Comparison of ENCODE assay signal across 8 cellular contexts in genomic region chr14:50003213-50004021, GRCh38.
DNase-seq lines count a peak whose midpoint lies in the region; ATAC-seq, FAIRE-seq and TF ChIP-seq lines count a peak whose summit lies in the region.

No MANE protein-coding gene starts in this region.

- H4K8ac ChIP-seq in mesenchymal stem cell (ENCODE audit: low read length): peak overlapping the region; percentile 90

- H3K27ac ChIP-seq in A549: peak overlapping the region; percentile 90 to 94
- H3K27ac ChIP-seq in ectodermal cell (ENCODE audit: insufficient read depth, low read depth, low read length, poor library complexity, severe bottlenecking): no peak overlapping the region
- peak overlapping the region; percentile 68 for H3K27ac ChIP-seq in mesenchymal stem cell (ENCODE audit: low read length, poor library complexity, severe bottlenecking)

- peak overlapping the region; percentile 95 for H2AK5ac ChIP-seq in mesenchymal stem cell (ENCODE audit: low read length, severe bottlenecking)

- peak overlapping the region; percentile 77 to 94 for H3K18ac ChIP-seq in mesenchymal stem cell (ENCODE audit: low read depth in 1 of 2, low read length in 2 of 2)

- ATAC-seq in A549 (peak; percentile 49 to 66), GM18520 (IDR thresholded peaks at IDR 0.05; ENCODE audit: unreplicated experiment) (peak; percentile 29), HG02981 (IDR thresholded peaks at IDR 0.05; ENCODE audit: unreplicated experiment) (peak; percentile 35)

- TF ChIP-seq RAD21 in A549 (conservative IDR thresholded peaks at IDR 0.05 in 1 of 2, IDR thresholded peaks at IDR 0.05 in 1 of 2): peak; percentile 23 to 67

- H3K4ac ChIP-seq in mesenchymal stem cell (ENCODE audit: low read depth in 1 of 2, low read length in 2 of 2): peak overlapping the region; percentile 90 to 92

- peak overlapping the region; percentile 92 for H3K9ac ChIP-seq in mesenchymal stem cell (ENCODE audit: low read length)

- no peak; the same call in 1 of the 3 replicates for TF ChIP-seq CTCF in A549 (IDR thresholded peaks at IDR 0.05)

- peak; percentile 66 for TF ChIP-seq POLR2A in A549 (IDR thresholded peaks at IDR 0.05; ENCODE audit: low read length)

- no peak for FAIRE-seq in A549 (lab: Jason Lieb, UNC)

- no peak for TF ChIP-seq EP300 in A549 (IDR thresholded peaks at IDR 0.05)

- H3K9me3 ChIP-seq in A549: no peaks in the 10 kb centered on the region
- H3K9me3 ChIP-seq in ectodermal cell (ENCODE audit: control insufficient read depth, low read length): no peaks in the 10 kb centered on the region
- no peaks in the 10 kb centered on the region for H3K9me3 ChIP-seq in mesenchymal stem cell (ENCODE audit: control insufficient read depth, low read length)

- POLR2A ChIA-PET in A549 (lab: Yijun Ruan, JAX): interaction anchor here (0.7 to 1.9 kb wide), 6 partner anchors 12 to 141 kb away, joined by 3 to 10 read pairs (median 4); partner anchors contain the start of gene ARF6

- H2BK5ac ChIP-seq in mesenchymal stem cell (ENCODE audit: low read depth, low read length, poor library complexity, severe bottlenecking): no peak overlapping the region

- H3K23ac ChIP-seq in mesenchymal stem cell (ENCODE audit: low read length in 2 of 2): no peak overlapping the region

- peak overlapping the region; percentile 64 for H2BK15ac ChIP-seq in mesenchymal stem cell (ENCODE audit: low read depth, poor library complexity, severe bottlenecking)

- peak overlapping the region; percentile 11 for H2AFZ ChIP-seq in mesenchymal stem cell (ENCODE audit: low read depth, low read length)

- no peaks in the 10 kb centered on the region for H3K79me1 ChIP-seq in mesenchymal stem cell (replicated peaks; ENCODE audit: low read length, poor library complexity, severe bottlenecking)

- peak overlapping the region in 1 of 2 experiments; percentile 93 for H3K14ac ChIP-seq in mesenchymal stem cell (ENCODE audit: low read length in 2 of 2)

- DNase-seq in A549 (ENCODE audit: low read depth in 1 of 2, low spot score in 1 of 2) (peak; percentile 75 to 80), NCI-H510A (lab: John Stamatoyannopoulos, UW) (peak; percentile 27), mesenchymal stem cell (peak; percentile 81)
- DNase-seq in activated CD4-positive, alpha-beta T cell treated with anti-CD3 and anti-CD28 coated beads, Interleukin-2, amount 50 U/mL, for 1 hour: peak; percentile 69
- peak; percentile 82 to 86 for DNase-seq in stimulated activated CD8-positive, alpha-beta memory T cell treated with anti-CD3 and anti-CD28 coated beads, Interleukin-15, amount 100 ng/mL, for 48 hours (ENCODE audit: low read depth in 2 of 2)

- H3K4me3 ChIP-seq in A549 (peak overlapping the region; percentile 48), ectodermal cell (ENCODE audit: insufficient read depth, low read depth, low read length) (peak overlapping the region; percentile 26), mesenchymal stem cell (ENCODE audit: insufficient read depth in 1 of 2, low read depth in 1 of 2, low read length in 2 of 2) (peak overlapping the region; percentile 48 to 80)

- H2BK120ac ChIP-seq in mesenchymal stem cell (ENCODE audit: low read depth, low read length): peak overlapping the region; percentile 79

- H3K4me2 ChIP-seq in A549 (peak overlapping the region; percentile 88), mesenchymal stem cell (ENCODE audit: low read length, poor library complexity, severe bottlenecking) (peak overlapping the region; percentile 57)

- H3K27me3 ChIP-seq in ectodermal cell (ENCODE audit: control insufficient read depth, insufficient read depth, low read length, poor library complexity, severe bottlenecking) (peaks cover 62% of the 10 kb centered on the region), mesenchymal stem cell (ENCODE audit: control insufficient read depth in 1 of 2, insufficient read depth in 1 of 2, low read length in 2 of 2) (no peaks in the 10 kb centered on the region)

- 14% methylated on average over 28 of the region's 54 CpGs for WGBS in A549 (ENCODE audit: missing lambda C conversion rate)
- 12 to 13% methylated on average over 54 of the region's 54 CpGs for WGBS in ectodermal cell, 2 experiments
- WGBS in mesenchymal stem cell: 8% methylated on average over 49 of the region's 54 CpGs

- no peaks in the 10 kb centered on the region for H3K36me3 ChIP-seq in ectodermal cell (ENCODE audit: control insufficient read depth, insufficient read depth, low read length)
- H3K36me3 ChIP-seq in mesenchymal stem cell (ENCODE audit: control insufficient read depth in 1 of 2, insufficient read depth in 2 of 2, low read depth in 1 of 2, low read length in 2 of 2): no peaks in the 10 kb centered on the region

- H3K4me1 ChIP-seq in A549: peaks cover 64% of the 10 kb centered on the region
- peaks cover 11% of the 10 kb centered on the region for H3K4me1 ChIP-seq in ectodermal cell (ENCODE audit: control insufficient read depth, insufficient read depth, low read length)
- H3K4me1 ChIP-seq in mesenchymal stem cell (ENCODE audit: control insufficient read depth, insufficient read depth, low read depth, low read length): peaks cover 28% of the 10 kb centered on the region

- H2BK12ac ChIP-seq in mesenchymal stem cell (ENCODE audit: low read length in 2 of 2): peak overlapping the region; percentile 65 to 94

- CTCF ChIA-PET in A549 (lab: Yijun Ruan, JAX): interaction anchor here (0.6 to 1.8 kb wide), 20 partner anchors 12 to 181 kb away, joined by 3 to 6 read pairs (median 4); partner anchors contain the start of gene NEMF

- peak overlapping the region; percentile 88 for H4K91ac ChIP-seq in mesenchymal stem cell (ENCODE audit: low read length)

TF ChIP-seq in A549, 52 proteins besides CTCF, POLR2A, EP300 and RAD21 (continues in another document):
- TF ChIP-seq, protein P1, sequence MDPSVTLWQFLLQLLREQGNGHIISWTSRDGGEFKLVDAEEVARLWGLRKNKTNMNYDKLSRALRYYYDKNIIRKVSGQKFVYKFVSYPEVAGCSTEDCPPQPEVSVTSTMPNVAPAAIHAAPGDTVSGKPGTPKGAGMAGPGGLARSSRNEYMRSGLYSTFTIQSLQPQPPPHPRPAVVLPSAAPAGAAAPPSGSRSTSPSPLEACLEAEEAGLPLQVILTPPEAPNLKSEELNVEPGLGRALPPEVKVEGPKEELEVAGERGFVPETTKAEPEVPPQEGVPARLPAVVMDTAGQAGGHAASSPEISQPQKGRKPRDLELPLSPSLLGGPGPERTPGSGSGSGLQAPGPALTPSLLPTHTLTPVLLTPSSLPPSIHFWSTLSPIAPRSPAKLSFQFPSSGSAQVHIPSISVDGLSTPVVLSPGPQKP (IDR thresholded peaks at IDR 0.05; ENCODE audit: low read depth, low read length): no peak
- TF ChIP-seq RARB (CRISPR knock-in tag; IDR thresholded peaks at IDR 0.05): no peak
- no peak for TF ChIP-seq MAFK (IDR thresholded peaks at IDR 0.05; ENCODE audit: partially characterized antibody)
- no peak for TF ChIP-seq HOXB13 (CRISPR knock-in tag; IDR thresholded peaks at IDR 0.05; ENCODE audit: low read depth)
- TF ChIP-seq JUN (IDR thresholded peaks at IDR 0.05): peak; percentile 65 to 85; a peak in 3 of 5 replicates
- no peak for TF ChIP-seq FOSL2 (IDR thresholded peaks at IDR 0.05)
- TF ChIP-seq FOSL2 (CRISPR knock-in tag; IDR thresholded peaks at IDR 0.05): 0 out of 2 replicates have a peak, but pooled peaks have one; percentile 20
- no peak for TF ChIP-seq JUNB (IDR thresholded peaks at IDR 0.05)
- no peak for TF ChIP-seq EHF (CRISPR knock-in tag; IDR thresholded peaks at IDR 0.05)
- no peak for TF ChIP-seq HDAC2 (IDR thresholded peaks at IDR 0.05)
- TF ChIP-seq KDM5A (IDR thresholded peaks at IDR 0.05): no peak
- no peak for TF ChIP-seq HMGXB4 (CRISPR knock-in tag; IDR thresholded peaks at IDR 0.05; ENCODE audit: borderline replicate concordance)
- peak; percentile 80 for TF ChIP-seq MAX (IDR thresholded peaks at IDR 0.05)
- 0 out of 2 replicates have a peak, but pooled peaks have one; percentile 15 for TF ChIP-seq MYC (IDR thresholded peaks at IDR 0.05; ENCODE audit: borderline replicate concordance, low read length)
- TF ChIP-seq NPAS2 (CRISPR knock-in tag; IDR thresholded peaks at IDR 0.05; ENCODE audit: borderline replicate concordance): no peak
- TF ChIP-seq CBX8 (IDR thresholded peaks at IDR 0.05): no peak
- TF ChIP-seq FOXS1 (CRISPR knock-in tag; IDR thresholded peaks at IDR 0.05): no peak
- TF ChIP-seq ZFP36 (IDR thresholded peaks at IDR 0.05; ENCODE audit: borderline replicate concordance, partially characterized antibody): no peak
- 0 out of 2 replicates have a peak, but pooled peaks have one; percentile 31 for TF ChIP-seq HOXB5 (CRISPR knock-in tag; IDR thresholded peaks at IDR 0.05)
- TF ChIP-seq HEYL (CRISPR knock-in tag; IDR thresholded peaks at IDR 0.05): no peak
- no peak for TF ChIP-seq ZNF302 (CRISPR knock-in tag; IDR thresholded peaks at IDR 0.05)
- TF ChIP-seq CHD4 (IDR thresholded peaks at IDR 0.05; ENCODE audit: borderline replicate concordance): no peak

Comparison
In these comparisons a context has a peak if more than half of its experiments do, and no peak if none do; other contexts are left out.
1. DNase-seq: peak in every context shown above with its lines; median percentile 84 in stimulated activated CD8-positive, alpha-beta memory T cell treated with anti-CD3 and anti-CD28 coated beads, Interleukin-15, amount 100 ng/mL, for 48 hours; 81 in mesenchymal stem cell; 78 in A549; 69 in activated CD4-positive, alpha-beta T cell treated with anti-CD3 and anti-CD28 coated beads, Interleukin-2, amount 50 U/mL, for 1 hour; 27 in NCI-H510A.